Comparison of ENCODE assay signal across 28 cellular contexts in the genomic region with DNA sequence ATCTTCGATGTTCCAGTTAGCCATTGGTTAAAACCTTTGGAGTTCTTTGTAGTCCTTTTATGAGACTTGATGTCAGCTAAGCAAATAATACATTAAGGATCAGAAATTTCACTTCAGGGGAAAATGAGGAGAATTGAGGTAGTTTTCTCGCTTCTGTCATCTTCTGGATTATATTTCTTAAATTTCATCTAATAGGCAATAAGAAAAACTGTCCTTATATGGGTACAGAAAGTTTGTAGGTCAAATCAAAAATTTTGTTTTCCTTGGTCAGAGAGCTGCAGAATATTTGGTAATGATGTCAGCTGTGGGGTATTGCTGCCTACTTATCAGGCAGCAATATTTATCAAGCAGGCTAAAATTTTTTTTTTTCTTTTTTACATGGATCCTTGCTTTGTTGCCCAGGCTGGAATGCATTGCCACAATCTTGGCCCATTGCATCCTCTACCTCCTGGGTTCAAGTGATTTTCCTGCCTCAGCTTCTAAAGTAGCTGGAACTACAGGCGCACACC. TPM values are rescaled to one million over a fixed set of nuclear protein-coding genes. Genes with fewer than 3 reads are reported as not detected.
DNase-seq lines count a peak whose midpoint lies in the region; ATAC-seq and TF ChIP-seq lines count a peak whose summit lies in the region.
"Had no signal": no experiment of that assay in that cellular context is flagged by ENCODE, and none has a peak within 500 bp of the region (broad histone marks: within the 10 kb centered on the region; RNA-seq: fewer than 3 reads in every experiment).

No MANE protein-coding gene starts in this region.

- no peak for TF ChIP-seq POLR2A in vagina (IDR thresholded peaks at IDR 0.05)

- H3K9ac ChIP-seq in adipocyte (ENCODE audit: low read length): no peak overlapping the region
- no peak overlapping the region for H3K9ac ChIP-seq in endodermal cell (ENCODE audit: extremely low read depth, low read length, poor library complexity, severe bottlenecking)

- H3K4me3 Mint-ChIP-seq in endodermal cell (no peak overlapping the region), osteocyte (ENCODE audit: unreplicated experiment) (no peak overlapping the region)
- H3K4me3 Mint-ChIP-seq: activated CD8-positive, alpha-beta T cell treated with anti-CD3 and anti-CD28 coated beads, Interleukin-2, amount 10 ng/mL, durations not matched to agents 7 days and 5 days; activated naive CD8-positive, alpha-beta T cell treated with anti-CD3 and anti-CD28 coated beads for 36 hours; CD4-positive, alpha-beta memory T cell; T-cell had no signal

- peaks cover 4% of the 10 kb centered on the region for H3K4me1 ChIP-seq in adipocyte (ENCODE audit: control insufficient read depth, insufficient read depth, low read length)
- no peaks in the 10 kb centered on the region for H3K4me1 ChIP-seq in endodermal cell (ENCODE audit: control insufficient read depth, insufficient read depth, low read length)
- peaks cover 28% of the 10 kb centered on the region for H3K4me1 ChIP-seq in vagina
- H3K4me1 ChIP-seq: colonic mucosa, SJSA1 had no signal

- H3K9me3 Mint-ChIP-seq in endodermal cell: no peaks in the 10 kb centered on the region
- no peaks in the 10 kb centered on the region for H3K9me3 Mint-ChIP-seq in osteocyte (ENCODE audit: unreplicated experiment)
- H3K9me3 Mint-ChIP-seq: activated naive CD8-positive, alpha-beta T cell treated with anti-CD3 and anti-CD28 coated beads for 36 hours; CD4-positive, alpha-beta memory T cell; T-cell had no signal

- no peak for ATAC-seq in HG03457 (IDR thresholded peaks at IDR 0.05; ENCODE audit: unreplicated experiment)
- ATAC-seq: activated CD8-positive, alpha-beta T cell treated with anti-CD3 and anti-CD28 coated beads, Interleukin-2, amount 10 ng/mL, durations not matched to agents 7 days and 5 days; T-cell had no signal

- DNase-seq in adipocyte (ENCODE audit: low read depth) (peak; percentile 19), endodermal cell (no peak), osteocyte (ENCODE audit: extremely low spot score, unreplicated experiment) (no peak), vagina (ENCODE audit: extremely low spot score in 2 of 2) (no peak), UCSD-AML1 (lab: John Stamatoyannopoulos, UW; ENCODE audit: unreplicated experiment) (no peak), NCI-H1436 (lab: John Stamatoyannopoulos, UW) (no peak)
- DNase-seq: activated CD4-positive, alpha-beta T cell treated with anti-CD3 and anti-CD28 coated beads for 1 hour; activated CD8-positive, alpha-beta T cell treated with anti-CD3 and anti-CD28 coated beads, Interleukin-2, amount 10 ng/mL, durations not matched to agents 7 days and 5 days; activated effector memory CD4-positive, alpha-beta T cell treated with Interleukin-2 at 50 U/mL for 16 hours; activated naive CD8-positive, alpha-beta T cell treated with anti-CD3 and anti-CD28 coated beads for 36 hours; activated T-cell treated with anti-CD3 and anti-CD28 coated beads for 4 hours; CD4-positive, alpha-beta memory T cell; colonic mucosa; DMS 273 treated with DMSO at 0.1 percent for 48 hours; glutamatergic neuron; GOT3; KBM-7; MM.1S; NCI-H146; NCI-H510A; NK-92 treated with Interleukin-12 subunit alpha and Interleukin-12 subunit beta, amount 100 ng/mL, for 24 hours; stimulated activated CD4-positive, alpha-beta T cell treated with anti-CD3 and anti-CD28 coated beads, Interleukin-2, amount 100 ng/mL, for 24 hours; substantia nigra; T-cell had no signal

- H3K27ac ChIP-seq in endodermal cell (ENCODE audit: low read depth, low read length): no peak overlapping the region
- H3K27ac ChIP-seq in vagina: peak overlapping the region; percentile 56
- H3K27ac ChIP-seq: colonic mucosa, neutrophil, SJSA1 had no signal

- H3K27me3 Mint-ChIP-seq in endodermal cell (ENCODE audit: insufficient read depth) (no peaks in the 10 kb centered on the region), osteocyte (ENCODE audit: unreplicated experiment) (no peaks in the 10 kb centered on the region)
- H3K27me3 Mint-ChIP-seq: activated naive CD8-positive, alpha-beta T cell treated with anti-CD3 and anti-CD28 coated beads for 36 hours; CD4-positive, alpha-beta memory T cell; T-cell had no signal

- H3K36me3 ChIP-seq in adipocyte (ENCODE audit: control insufficient read depth, insufficient read depth, low read length, severe bottlenecking): no peaks in the 10 kb centered on the region
- H3K36me3 ChIP-seq in endodermal cell (ENCODE audit: control insufficient read depth, insufficient read depth, low read length): peaks cover 29% of the 10 kb centered on the region
- no peaks in the 10 kb centered on the region for H3K36me3 ChIP-seq in vagina
- H3K36me3 ChIP-seq: colonic mucosa, neutrophil, SJSA1 had no signal

- peaks cover 40% of the 10 kb centered on the region for H3K36me3 Mint-ChIP-seq in endodermal cell (ENCODE audit: low read depth)
- peaks cover 2% of the 10 kb centered on the region for H3K36me3 Mint-ChIP-seq in osteocyte (ENCODE audit: unreplicated experiment)

- H3K4me3 ChIP-seq in adipocyte (ENCODE audit: low read length): no peak overlapping the region
- no peak overlapping the region for H3K4me3 ChIP-seq in endodermal cell (ENCODE audit: low read length)
- H3K4me3 ChIP-seq in vagina: no peak overlapping the region
- H3K4me3 ChIP-seq: colonic mucosa, SJSA1, smooth muscle cell had no signal

- H3K4me1 Mint-ChIP-seq in endodermal cell: peaks cover 34% of the 10 kb centered on the region
- H3K4me1 Mint-ChIP-seq in osteocyte (ENCODE audit: unreplicated experiment): peaks cover 22% of the 10 kb centered on the region

- H3K27me3 ChIP-seq in adipocyte (replicated peaks; ENCODE audit: control insufficient read depth, insufficient read depth, low read length): no peaks in the 10 kb centered on the region
- H3K27me3 ChIP-seq in endodermal cell (ENCODE audit: control insufficient read depth, insufficient read depth, low read length, poor library complexity, severe bottlenecking): no peaks in the 10 kb centered on the region
- H3K27me3 ChIP-seq in vagina: no peaks in the 10 kb centered on the region
- H3K27me3 ChIP-seq: colonic mucosa, neutrophil, SJSA1 had no signal

- WGBS in endodermal cell (ENCODE audit: insufficient coverage in 1 of 2, insufficient read length in 1 of 2), 2 experiments: 90 to 97% methylated on average over 2 to 3 of the region's 3 CpGs

- H3K27ac Mint-ChIP-seq in endodermal cell: peak overlapping the region; percentile 15
- peak overlapping the region; percentile 47 for H3K27ac Mint-ChIP-seq in osteocyte (ENCODE audit: unreplicated experiment)
- H3K27ac Mint-ChIP-seq: activated CD8-positive, alpha-beta T cell treated with anti-CD3 and anti-CD28 coated beads, Interleukin-2, amount 10 ng/mL, durations not matched to agents 7 days and 5 days; activated naive CD8-positive, alpha-beta T cell treated with anti-CD3 and anti-CD28 coated beads for 36 hours; T-cell had no signal

- no peaks in the 10 kb centered on the region for H3K9me3 ChIP-seq in adipocyte (ENCODE audit: control insufficient read depth, low read length)
- no peaks in the 10 kb centered on the region for H3K9me3 ChIP-seq in endodermal cell (ENCODE audit: control insufficient read depth, low read length)
- H3K9me3 ChIP-seq in vagina: no peaks in the 10 kb centered on the region
- H3K9me3 ChIP-seq: colonic mucosa, neutrophil, SJSA1 had no signal

- TF ChIP-seq CTCF in endodermal cell (conservative IDR thresholded peaks at IDR 0.05): no peak
- TF ChIP-seq CTCF in osteocyte (IDR thresholded peaks at IDR 0.05): no peak
- no peak for TF ChIP-seq CTCF in vagina (IDR thresholded peaks at IDR 0.05)

- intact Hi-C loops in vagina (cut with DNase I): no loop called here

RNA-seq across cellular contexts. Expression of a gene that starts 37.1 kb away (rescaled TPM):
- 100 to 1,000 TPM in 1 of 2 donors, 10 to 100 TPM in 1; 85.3 to 180 TPM for total RNA-seq in endodermal cell
- polyA plus RNA-seq in endodermal cell (2013, experiment 1 of 2): 95.9 TPM
- 78.5 TPM for polyA plus RNA-seq in endodermal cell (2013, experiment 2 of 2)
- total RNA-seq in osteocyte: 26.5 and 32.5 TPM in 2 replicates
- total RNA-seq in vagina: 44.7 TPM
